In genomic region chr20:19993937-19994667, GRCh38 we compare ENCODE assay signal across 1 cellular context.
TF ChIP-seq lines count a peak whose summit lies in the region.

No MANE protein-coding gene starts in this region.

TF ChIP-seq in SK-N-SH, 30 proteins besides CTCF, POLR2A, EP300 and RAD21 (continued from another document):
- TF ChIP-seq NFIC (IDR thresholded peaks at IDR 0.05; ENCODE audit: borderline replicate concordance) (0 out of 2 replicates have a peak, but pooled peaks have one; percentile 30), NRF1 (IDR thresholded peaks at IDR 0.05; ENCODE audit: low read depth, low read length) (no peak), RCOR1 (IDR thresholded peaks at IDR 0.05; ENCODE audit: low read length) (no peak), GABPA (IDR thresholded peaks at IDR 0.05; ENCODE audit: low read depth) (no peak), ELF1 (IDR thresholded peaks at IDR 0.05) (no peak), USF1 (IDR thresholded peaks at IDR 0.05; ENCODE audit: borderline replicate concordance, low read depth) (no peak), GATA2 (CRISPR knock-in tag; IDR thresholded peaks at IDR 0.05) (no peak), MAX (IDR thresholded peaks at IDR 0.05; ENCODE audit: low read depth) (0 out of 2 replicates have a peak, but pooled peaks have one; percentile 1), JUND (IDR thresholded peaks at IDR 0.05) (no peak), TCF12 (IDR thresholded peaks at IDR 0.05) (peak; percentile 67)
